In the genomic region with DNA sequence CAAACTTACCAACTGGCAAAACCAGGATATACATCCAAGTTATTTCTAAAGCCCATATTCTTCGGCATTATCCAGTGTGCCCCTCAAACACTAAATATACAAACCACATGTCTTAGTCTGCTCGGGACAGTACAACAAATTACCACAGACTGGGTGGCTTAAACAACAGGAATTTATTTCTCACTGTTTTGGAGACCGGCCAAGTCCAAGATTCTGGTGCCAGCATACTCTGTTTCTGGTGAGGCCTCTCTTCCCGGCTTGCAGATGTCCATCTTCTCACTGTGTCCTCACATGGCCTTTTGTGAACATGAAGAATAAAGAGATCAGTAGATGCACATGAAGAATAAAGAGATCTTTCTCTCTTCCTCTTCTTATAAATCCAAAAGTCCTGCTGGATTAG, we compare ENCODE assay signal across 14 cellular contexts. TPM values are rescaled to one million over a fixed set of nuclear protein-coding genes. Genes with fewer than 3 reads are reported as not detected.
DNase-seq lines count a peak whose midpoint lies in the region; ATAC-seq, FAIRE-seq and TF ChIP-seq lines count a peak whose summit lies in the region.
"Had no signal": no experiment of that assay in that cellular context is flagged by ENCODE, and none has a peak within 500 bp of the region (broad histone marks: within the 10 kb centered on the region; RNA-seq: fewer than 3 reads in every experiment).

No MANE protein-coding gene starts in this region.

- no peak overlapping the region for H3K4me3 Mint-ChIP-seq in chondrocyte (ENCODE audit: unreplicated experiment)
- H3K4me3 Mint-ChIP-seq in activated naive CD8-positive, alpha-beta T cell treated with anti-CD3 and anti-CD28 coated beads, Interleukin-2, amount 50 U/mL, for 24 hours: no peak overlapping the region
- H3K4me3 Mint-ChIP-seq: WTC11 had no signal

- no peak for FAIRE-seq in frontal cortex (lab: Jason Lieb, UNC)
- FAIRE-seq: RCC 7860 had no signal

- ATAC-seq in activated naive CD8-positive, alpha-beta T cell treated with anti-CD3 and anti-CD28 coated beads, Interleukin-2, amount 50 U/mL, for 24 hours: no peak
- ATAC-seq: upper lobe of right lung, WTC11 had no signal

- H3K27ac Mint-ChIP-seq in chondrocyte (ENCODE audit: unreplicated experiment): peak overlapping the region; percentile 55
- H3K27ac Mint-ChIP-seq in activated naive CD8-positive, alpha-beta T cell treated with anti-CD3 and anti-CD28 coated beads, Interleukin-2, amount 50 U/mL, for 24 hours: no peak overlapping the region
- H3K27ac Mint-ChIP-seq: WTC11 had no signal

- no peaks in the 10 kb centered on the region for H3K27me3 Mint-ChIP-seq in chondrocyte (ENCODE audit: low read depth)
- H3K27me3 Mint-ChIP-seq in activated naive CD8-positive, alpha-beta T cell treated with anti-CD3 and anti-CD28 coated beads, Interleukin-2, amount 50 U/mL, for 24 hours: peaks cover 2% of the 10 kb centered on the region

- DNase-seq in Ammon's horn (ENCODE audit: low spot score) (peak; percentile 65), MG63 (peak; percentile 42), chondrocyte (ENCODE audit: low spot score) (no peak), lung microvascular endothelial cell (ENCODE audit: low read depth in 2 of 2) (peak; percentile 3 to 36), NCI-H2227 (lab: John Stamatoyannopoulos, UW; ENCODE audit: unreplicated experiment) (no peak), GM13977 (ENCODE audit: low spot score) (no peak), frontal cortex (ENCODE audit: low spot score in 2 of 2) (no peak)
- DNase-seq in activated naive CD8-positive, alpha-beta T cell treated with anti-CD3 and anti-CD28 coated beads, Interleukin-2, amount 50 U/mL, for 24 hours: no peak
- DNase-seq: cerebellar nuclear complex, NCI-H2107, upper lobe of right lung had no signal

- no peaks in the 10 kb centered on the region for H3K36me3 ChIP-seq in MG63
- H3K36me3 ChIP-seq: upper lobe of right lung had no signal

- no peak overlapping the region for H3K4me3 ChIP-seq in MG63
- H3K4me3 ChIP-seq: lung, upper lobe of right lung had no signal

- H3K9me3 ChIP-seq in MG63: no peaks in the 10 kb centered on the region
- H3K9me3 ChIP-seq: upper lobe of right lung had no signal

- TF ChIP-seq CTCF in chondrocyte (IDR thresholded peaks at IDR 0.05) (no peak), GM13977 (IDR thresholded peaks at IDR 0.05; ENCODE audit: extremely low read depth, insufficient read depth, missing control alignments) (no peak)

- H3K36me3 Mint-ChIP-seq in chondrocyte (ENCODE audit: low read depth): no peaks in the 10 kb centered on the region
- H3K36me3 Mint-ChIP-seq in activated naive CD8-positive, alpha-beta T cell treated with anti-CD3 and anti-CD28 coated beads, Interleukin-2, amount 50 U/mL, for 24 hours (ENCODE audit: low read depth): no peaks in the 10 kb centered on the region
- H3K36me3 Mint-ChIP-seq: WTC11 had no signal

- peaks cover 13% of the 10 kb centered on the region for H3K4me1 Mint-ChIP-seq in chondrocyte (ENCODE audit: low read depth)
- no peaks in the 10 kb centered on the region for H3K4me1 Mint-ChIP-seq in activated naive CD8-positive, alpha-beta T cell treated with anti-CD3 and anti-CD28 coated beads, Interleukin-2, amount 50 U/mL, for 24 hours
- H3K4me1 Mint-ChIP-seq: WTC11 had no signal

- in situ Hi-C loops in GM13977 (cut with MboI; ENCODE audit: low pct_unique_long_range_greater_than_20kb, low sequenced_read_pairs, unreplicated experiment): no loop called here

- no peaks in the 10 kb centered on the region for H3K27me3 ChIP-seq in MG63
- H3K27me3 ChIP-seq: upper lobe of right lung had no signal

- H3K9me3 Mint-ChIP-seq in chondrocyte (ENCODE audit: low read depth): no peaks in the 10 kb centered on the region
- no peaks in the 10 kb centered on the region for H3K9me3 Mint-ChIP-seq in activated naive CD8-positive, alpha-beta T cell treated with anti-CD3 and anti-CD28 coated beads, Interleukin-2, amount 50 U/mL, for 24 hours
- H3K9me3 Mint-ChIP-seq: WTC11 had no signal

RNA-seq across cellular contexts. Expression of gene SLCO6A1, which starts 12.9 kb away (rescaled TPM):
- not detected in 2 replicates for total RNA-seq in MG63 (2014; rRNA removed; shearing (Covaris generic); ENCODE audit: low replicate concordance)
- total RNA-seq in chondrocyte (0.82 to 1.8 TPM (median 1.1 TPM) in 3 replicates), lung microvascular endothelial cell (not detected in 2 replicates), frontal cortex (0.41 TPM)
- total RNA-seq: lung, upper lobe of right lung had no signal

Comparison
In these comparisons a context has a peak if more than half of its experiments do, and no peak if none do; other contexts are left out.
1. DNase-seq: peak in Ammon's horn (single experiment), MG63 (single experiment) and lung microvascular endothelial cell (2 of 2); none in chondrocyte (single experiment), NCI-H2227 (single experiment), GM13977 (single experiment), activated naive CD8-positive, alpha-beta T cell treated with anti-CD3 and anti-CD28 coated beads, Interleukin-2, amount 50 U/mL, for 24 hours (single experiment) and frontal cortex (0 of 2).